ENCODE assay signal across 1 cellular context in genomic region chr17:19364699-19365498, GRCh38.
A peak's percentile ranks its signal among the peaks of the same experiment; 100 is the strongest.
TF ChIP-seq lines count a peak whose summit lies in the region.

No MANE protein-coding gene starts in this region.

TF ChIP-seq in HepG2, 621 proteins besides CTCF, POLR2A, EP300 and RAD21 (continues in another document):
- TF ChIP-seq HMGXB3 (CRISPR knock-in tag; IDR thresholded peaks at IDR 0.05; ENCODE audit: borderline replicate concordance), result no peak
- TF ChIP-seq ELF1 (CRISPR knock-in tag; IDR thresholded peaks at IDR 0.05), result no peak
- TF ChIP-seq ZNF562 (CRISPR knock-in tag; IDR thresholded peaks at IDR 0.05; ENCODE audit: borderline replicate concordance), result no peak
- TF ChIP-seq KLF9 (CRISPR knock-in tag; IDR thresholded peaks at IDR 0.05; ENCODE audit: low read depth), result no peak
- no peak for TF ChIP-seq SYNCRIP (IDR thresholded peaks at IDR 0.05; ENCODE audit: insufficient read depth, low read depth, low read length)
- TF ChIP-seq AGO1 (IDR thresholded peaks at IDR 0.05; ENCODE audit: low read depth, low read length, poor library complexity, severe bottlenecking), result no peak
- peak; percentile 99 for TF ChIP-seq SIX1 (CRISPR knock-in tag; IDR thresholded peaks at IDR 0.05; ENCODE audit: borderline replicate concordance)
- no peak for TF ChIP-seq AGO2 (optimal IDR thresholded peaks at IDR 0.05; ENCODE audit: low read depth, low read length)
- TF ChIP-seq ZSCAN31 (CRISPR knock-in tag; IDR thresholded peaks at IDR 0.05; ENCODE audit: low read depth), result no peak
- no peak for TF ChIP-seq ZNF704 (CRISPR knock-in tag; IDR thresholded peaks at IDR 0.05; ENCODE audit: borderline replicate concordance)
- TF ChIP-seq JDP2 (CRISPR knock-in tag; IDR thresholded peaks at IDR 0.05; ENCODE audit: borderline replicate concordance), result no peak
- TF ChIP-seq RFXAP (CRISPR knock-in tag; IDR thresholded peaks at IDR 0.05; ENCODE audit: borderline replicate concordance), result no peak
- TF ChIP-seq KLF11 (CRISPR knock-in tag; IDR thresholded peaks at IDR 0.05), result no peak
- no peak for TF ChIP-seq ZNF558 (CRISPR knock-in tag; IDR thresholded peaks at IDR 0.05; ENCODE audit: borderline replicate concordance)
- TF ChIP-seq CREM (IDR thresholded peaks at IDR 0.05), result no peak
- TF ChIP-seq CREM (CRISPR knock-in tag; IDR thresholded peaks at IDR 0.05), result no peak
- no peak for TF ChIP-seq ONECUT2 (CRISPR knock-in tag; IDR thresholded peaks at IDR 0.05)
- TF ChIP-seq E2F5 (CRISPR knock-in tag; conservative IDR thresholded peaks at IDR 0.05), result no peak
- TF ChIP-seq SCMH1 (CRISPR knock-in tag; IDR thresholded peaks at IDR 0.05; ENCODE audit: borderline replicate concordance), result no peak
- TF ChIP-seq ZNF574 (CRISPR knock-in tag; IDR thresholded peaks at IDR 0.05), result peak; percentile 53; the same call in 1 of the 2 replicates
- TF ChIP-seq HOXA5 (CRISPR knock-in tag; IDR thresholded peaks at IDR 0.05), result no peak
- TF ChIP-seq ZNF383 (CRISPR knock-in tag; IDR thresholded peaks at IDR 0.05; ENCODE audit: borderline replicate concordance), result no peak
- TF ChIP-seq SALL1 (CRISPR knock-in tag; IDR thresholded peaks at IDR 0.05), result peak; percentile 48
- no peak for TF ChIP-seq ZNF451 (CRISPR knock-in tag; IDR thresholded peaks at IDR 0.05)
- no peak for TF ChIP-seq SUZ12 (IDR thresholded peaks at IDR 0.05; ENCODE audit: low read depth, low read length)
- no peak for TF ChIP-seq NKX3-1 (CRISPR knock-in tag; IDR thresholded peaks at IDR 0.05)
- peak; percentile 86 for TF ChIP-seq HNF4A (CRISPR knock-in tag; IDR thresholded peaks at IDR 0.05)
- 0 out of 2 replicates have a peak, but pooled peaks have one; percentile 27 for TF ChIP-seq ZNF33B (CRISPR knock-in tag; IDR thresholded peaks at IDR 0.05)
- no peak for TF ChIP-seq ZNF10 (CRISPR knock-in tag; IDR thresholded peaks at IDR 0.05; ENCODE audit: borderline replicate concordance, low read depth)
- no peak for TF ChIP-seq HNRNPK (IDR thresholded peaks at IDR 0.05; ENCODE audit: low read depth, low read length, poor library complexity, severe bottlenecking)
- no peak for TF ChIP-seq TEF (CRISPR knock-in tag; IDR thresholded peaks at IDR 0.05)
- no peak for TF ChIP-seq MED8 (CRISPR knock-in tag; IDR thresholded peaks at IDR 0.05; ENCODE audit: insufficient replicate concordance)
- no peak for TF ChIP-seq ZNF274 (CRISPR knock-in tag; IDR thresholded peaks at IDR 0.05)
- TF ChIP-seq FOSL2 (CRISPR knock-in tag; IDR thresholded peaks at IDR 0.05), result no peak
- TF ChIP-seq ZXDC (CRISPR knock-in tag; IDR thresholded peaks at IDR 0.05), result no peak
- TF ChIP-seq PHF5A (CRISPR knock-in tag; IDR thresholded peaks at IDR 0.05; ENCODE audit: low read depth, unreplicated experiment), result no peak
- TF ChIP-seq GFI1 (CRISPR knock-in tag; IDR thresholded peaks at IDR 0.05; ENCODE audit: borderline replicate concordance), result no peak
- no peak for TF ChIP-seq TFAP4 (IDR thresholded peaks at IDR 0.05; ENCODE audit: borderline replicate concordance, low read depth)
- TF ChIP-seq ZKSCAN5 (CRISPR knock-in tag; IDR thresholded peaks at IDR 0.05), result peak; percentile 71; the same call in 1 of the 2 replicates
- TF ChIP-seq BRD4 (CRISPR knock-in tag; IDR thresholded peaks at IDR 0.05), result peak; percentile 63; the same call in 1 of the 2 replicates
- TF ChIP-seq RARG (CRISPR knock-in tag; IDR thresholded peaks at IDR 0.05; ENCODE audit: low read depth), result no peak
- no peak for TF ChIP-seq DMTF1 (CRISPR knock-in tag; IDR thresholded peaks at IDR 0.05)
- no peak for TF ChIP-seq ZNF17 (CRISPR knock-in tag; IDR thresholded peaks at IDR 0.05)
- TF ChIP-seq ZNF850 (CRISPR knock-in tag; conservative IDR thresholded peaks at IDR 0.05), result no peak
- no peak for TF ChIP-seq TBL1XR1 (IDR thresholded peaks at IDR 0.05; ENCODE audit: borderline replicate concordance, low read length, partially characterized antibody)
- no peak for TF ChIP-seq RFX1 (IDR thresholded peaks at IDR 0.05)
- TF ChIP-seq GTF2F1 (IDR thresholded peaks at IDR 0.05; ENCODE audit: low read length), result no peak
- no peak for TF ChIP-seq TCF12 (IDR thresholded peaks at IDR 0.05)
- no peak for TF ChIP-seq TCF12 (CRISPR knock-in tag; IDR thresholded peaks at IDR 0.05)
- no peak for TF ChIP-seq STAT5B (CRISPR knock-in tag; IDR thresholded peaks at IDR 0.05)
- no peak for TF ChIP-seq ZNF569 (CRISPR knock-in tag; IDR thresholded peaks at IDR 0.05; ENCODE audit: borderline replicate concordance)
